In genomic region chr14:78356406-78356805, GRCh38 we compare ENCODE assay signal across 29 cellular contexts.
A peak's percentile ranks its signal among the peaks of the same experiment; 100 is the strongest.
DNase-seq lines count a peak whose midpoint lies in the region; ATAC-seq and TF ChIP-seq lines count a peak whose summit lies in the region.
"Had no signal": no experiment of that assay in that cellular context is flagged by ENCODE, and none has a peak within 500 bp of the region (broad histone marks: within the 10 kb centered on the region; RNA-seq: fewer than 3 reads in every experiment).

No MANE protein-coding gene starts in this region.

- no peak overlapping the region for H2BK15ac ChIP-seq in mesendoderm (replicated peaks; ENCODE audit: low read depth)

- peaks cover 2% of the 10 kb centered on the region for H3K27me3 Mint-ChIP-seq in CD8-positive, alpha-beta T cell (ENCODE audit: low read depth)
- peaks cover 2% of the 10 kb centered on the region for H3K27me3 Mint-ChIP-seq in activated CD4-positive, alpha-beta memory T cell treated with anti-CD3 and anti-CD28 coated beads for 36 hours

- no peak overlapping the region for H2AK5ac ChIP-seq in mesendoderm (ENCODE audit: low read length)

- H3K4me3 Mint-ChIP-seq in CD8-positive, alpha-beta T cell, result no peak overlapping the region
- H3K4me3 Mint-ChIP-seq in activated CD4-positive, alpha-beta memory T cell treated with anti-CD3 and anti-CD28 coated beads for 36 hours, result no peak overlapping the region
- H3K4me3 Mint-ChIP-seq: activated naive CD8-positive, alpha-beta T cell treated with anti-CD3 and anti-CD28 coated beads for 36 hours; activated T-helper 17 cell treated with anti-CD3 and anti-CD28 coated beads, Interleukin-2, amount 50 U/mL, for 72 hours; CD8-positive, alpha-beta memory T cell; effector memory CD8-positive, alpha-beta T cell; nephron had no signal

- H2BK120ac ChIP-seq in mesendoderm (ENCODE audit: low read depth, low read length), result no peak overlapping the region

- no peaks in the 10 kb centered on the region for H3K9me3 ChIP-seq in CD8-positive, alpha-beta T cell (ENCODE audit: low read length)
- H3K9me3 ChIP-seq: body of pancreas, left ventricle myocardium inferior, tibial artery had no signal

- H3K36me3 ChIP-seq in mesendoderm (ENCODE audit: control insufficient read depth, insufficient read depth, low read length), result no peaks in the 10 kb centered on the region
- H3K36me3 ChIP-seq in CD8-positive, alpha-beta T cell (ENCODE audit: insufficient read depth, low read length), result no peaks in the 10 kb centered on the region
- H3K36me3 ChIP-seq: left ventricle myocardium inferior, tibial artery had no signal

- H3K79me1 ChIP-seq in mesendoderm (ENCODE audit: low read length), result no peaks in the 10 kb centered on the region

- no peak for ATAC-seq in CD8-positive, alpha-beta T cell
- ATAC-seq: activated T-helper 17 cell treated with anti-CD3 and anti-CD28 coated beads, Interleukin-2, amount 50 U/mL, for 72 hours; body of pancreas; effector memory CD8-positive, alpha-beta T cell; GM12878; stimulated activated naive CD8-positive, alpha-beta T cell treated with anti-CD3 and anti-CD28 coated beads, Interleukin-15, Interleukin-2, amounts not matched to agents 100 U/mL and 50 U/mL, for 24 hours had no signal

- no peak overlapping the region for H3K23ac ChIP-seq in mesendoderm (ENCODE audit: low read length)

- H3K18ac ChIP-seq in mesendoderm (ENCODE audit: low read length), result no peak overlapping the region

- no peak overlapping the region for H4K5ac ChIP-seq in mesendoderm (ENCODE audit: low read length)

- H3K79me2 ChIP-seq in mesendoderm (ENCODE audit: control insufficient read depth, insufficient read depth, low read length), result no peaks in the 10 kb centered on the region

- peaks cover 6% of the 10 kb centered on the region for H3K4me1 ChIP-seq in mesendoderm (ENCODE audit: control insufficient read depth, low read depth, low read length)
- no peaks in the 10 kb centered on the region for H3K4me1 ChIP-seq in CD8-positive, alpha-beta T cell (ENCODE audit: insufficient read depth, low read length)
- H3K4me1 ChIP-seq: body of pancreas, left ventricle myocardium inferior, tibial artery had no signal

- H4K8ac ChIP-seq in mesendoderm (ENCODE audit: low read depth, low read length), result no peak overlapping the region

- no peaks in the 10 kb centered on the region for H3K4me1 Mint-ChIP-seq in CD8-positive, alpha-beta T cell (ENCODE audit: low read depth)
- no peaks in the 10 kb centered on the region for H3K4me1 Mint-ChIP-seq in activated CD4-positive, alpha-beta memory T cell treated with anti-CD3 and anti-CD28 coated beads for 36 hours (ENCODE audit: low read depth)
- H3K4me1 Mint-ChIP-seq: activated naive CD8-positive, alpha-beta T cell treated with anti-CD3 and anti-CD28 coated beads for 36 hours; activated T-helper 17 cell treated with anti-CD3 and anti-CD28 coated beads, Interleukin-2, amount 50 U/mL, for 72 hours; CD8-positive, alpha-beta memory T cell had no signal

- H3K27ac ChIP-seq in mesendoderm (ENCODE audit: low read depth, low read length), result no peak overlapping the region
- no peak overlapping the region for H3K27ac ChIP-seq in CD8-positive, alpha-beta T cell (ENCODE audit: low read depth, low read length)
- H3K27ac ChIP-seq: body of pancreas, left ventricle myocardium inferior, skin epidermis, tibial artery, VCaP had no signal

- CTCF ChIA-PET in CD8-positive, alpha-beta T cell (lab: Charles Lee), result no interaction called here
- CTCF ChIA-PET in activated CD4-positive, alpha-beta memory T cell treated with anti-CD3 and anti-CD28 coated beads for 36 hours (lab: Charles Lee), result no interaction called here

- intact Hi-C loops in CD8-positive, alpha-beta T cell (cut with DNase I, micrococcal nuclease), result no loop called here
- intact Hi-C loops in activated CD4-positive, alpha-beta memory T cell treated with anti-CD3 and anti-CD28 coated beads for 36 hours (cut with micrococcal nuclease), result no loop called here

- no CpG with 5 or more reads among the region's 3 CpGs for WGBS in mesendoderm (ENCODE audit: extremely low coverage, insufficient coverage, low lambda C conversion rate)

- no peak overlapping the region for H3K56ac ChIP-seq in mesendoderm (ENCODE audit: low read length)

- no peak for TF ChIP-seq CTCF in CD8-positive, alpha-beta T cell (IDR thresholded peaks at IDR 0.05)

- no peak overlapping the region for H3K27ac Mint-ChIP-seq in CD8-positive, alpha-beta T cell
- no peak overlapping the region for H3K27ac Mint-ChIP-seq in activated CD4-positive, alpha-beta memory T cell treated with anti-CD3 and anti-CD28 coated beads for 36 hours
- H3K27ac Mint-ChIP-seq: activated naive CD8-positive, alpha-beta T cell treated with anti-CD3 and anti-CD28 coated beads for 36 hours; activated T-helper 17 cell treated with anti-CD3 and anti-CD28 coated beads, Interleukin-2, amount 50 U/mL, for 72 hours; CD8-positive, alpha-beta memory T cell; effector memory CD8-positive, alpha-beta T cell; nephron had no signal

- H3K9me3 Mint-ChIP-seq in CD8-positive, alpha-beta T cell, result no peaks in the 10 kb centered on the region
- H3K9me3 Mint-ChIP-seq in activated CD4-positive, alpha-beta memory T cell treated with anti-CD3 and anti-CD28 coated beads for 36 hours, result no peaks in the 10 kb centered on the region
- H3K9me3 Mint-ChIP-seq: activated naive CD8-positive, alpha-beta T cell treated with anti-CD3 and anti-CD28 coated beads for 36 hours; nephron had no signal

- no peak overlapping the region for H3K9ac ChIP-seq in mesendoderm (ENCODE audit: low read length)

- H3K4me3 ChIP-seq in mesendoderm (ENCODE audit: low read length), result no peak overlapping the region
- no peak overlapping the region for H3K4me3 ChIP-seq in CD8-positive, alpha-beta T cell (ENCODE audit: low read depth, low read length)
- H3K4me3 ChIP-seq: body of pancreas, GM12878, left ventricle myocardium inferior, skin epidermis, tibial artery had no signal

- H3K4ac ChIP-seq in mesendoderm (ENCODE audit: low read depth, low read length), result no peak overlapping the region

- no peak overlapping the region for H2BK5ac ChIP-seq in mesendoderm (ENCODE audit: low read length)

- H3K4me2 ChIP-seq in mesendoderm (ENCODE audit: low read length), result no peak overlapping the region

- DNase-seq in NCI-H2227 (lab: John Stamatoyannopoulos, UW; ENCODE audit: unreplicated experiment), result peak; percentile 38
- no peak for DNase-seq in NCI-H2227 treated with DMSO at 0.1 percent for 48 hours (lab: John Stamatoyannopoulos, UW)
- DNase-seq in cerebellum (ENCODE audit: low spot score), result peak; percentile 1
- peak; percentile 21 for DNase-seq in mesendoderm
- DNase-seq in superior temporal gyrus (ENCODE audit: extremely low spot score), result peak; percentile 53
- DNase-seq in CD8-positive, alpha-beta T cell, result no peak
- DNase-seq in activated CD4-positive, alpha-beta memory T cell treated with anti-CD3 and anti-CD28 coated beads for 36 hours, result no peak
- no peak for DNase-seq in NCI-H82 treated with DMSO at 0.1 percent for 48 hours (lab: John Stamatoyannopoulos, UW; ENCODE audit: unreplicated experiment)
- DNase-seq: 8988T; activated CD4-positive, alpha-beta T cell treated with anti-CD3 and anti-CD28 coated beads, Interleukin-2, amount 50 U/mL, for 1 hour; activated CD8-positive, alpha-beta memory T cell treated with anti-CD3 and anti-CD28 coated beads, Interleukin-2, amount 50 U/mL, for 4 hours; activated naive CD8-positive, alpha-beta T cell treated with anti-CD3 and anti-CD28 coated beads for 36 hours; body of pancreas; CD8-positive, alpha-beta memory T cell; effector memory CD8-positive, alpha-beta T cell; KG1; left ventricle myocardium inferior; NCI-H2081; NCI-H524 treated with DMSO at 0.1 percent for 48 hours; RPMI8226; stimulated activated CD4-positive, alpha-beta T cell treated with anti-CD3 and anti-CD28 coated beads, Interleukin-4, amount 100 ng/mL, for 24 hours; stimulated activated naive CD8-positive, alpha-beta T cell treated with anti-CD3 and anti-CD28 coated beads, Interleukin-15, Interleukin-2, amounts not matched to agents 100 U/mL and 50 U/mL, for 24 hours; T-helper 2 cell; tibial artery had no signal

- no peaks in the 10 kb centered on the region for H3K27me3 ChIP-seq in mesendoderm (ENCODE audit: insufficient read depth, low read length, poor library complexity)
- no peaks in the 10 kb centered on the region for H3K27me3 ChIP-seq in CD8-positive, alpha-beta T cell (ENCODE audit: insufficient read depth, low read length)
- H3K27me3 ChIP-seq: body of pancreas, tibial artery had no signal

- no peaks in the 10 kb centered on the region for H3K36me3 Mint-ChIP-seq in CD8-positive, alpha-beta T cell
- H3K36me3 Mint-ChIP-seq in activated CD4-positive, alpha-beta memory T cell treated with anti-CD3 and anti-CD28 coated beads for 36 hours, result no peaks in the 10 kb centered on the region
- H3K36me3 Mint-ChIP-seq: activated naive CD8-positive, alpha-beta T cell treated with anti-CD3 and anti-CD28 coated beads for 36 hours; CD8-positive, alpha-beta memory T cell had no signal

- POLR2A ChIA-PET in CD8-positive, alpha-beta T cell (lab: Charles Lee), result no interaction called here
- POLR2A ChIA-PET in activated CD4-positive, alpha-beta memory T cell treated with anti-CD3 and anti-CD28 coated beads for 36 hours (lab: Charles Lee), result no interaction called here

Comparison
In these comparisons a context has a peak if more than half of its experiments do, and no peak if none do; other contexts are left out.
1. DNase-seq: peak in NCI-H2227 (single experiment), cerebellum (single experiment), mesendoderm (single experiment) and superior temporal gyrus (single experiment); none in NCI-H2227 treated with DMSO at 0.1 percent for 48 hours (single experiment), CD8-positive, alpha-beta T cell (0 of 7), activated CD4-positive, alpha-beta memory T cell treated with anti-CD3 and anti-CD28 coated beads for 36 hours (single experiment) and NCI-H82 treated with DMSO at 0.1 percent for 48 hours (single experiment).